In the genomic region with DNA sequence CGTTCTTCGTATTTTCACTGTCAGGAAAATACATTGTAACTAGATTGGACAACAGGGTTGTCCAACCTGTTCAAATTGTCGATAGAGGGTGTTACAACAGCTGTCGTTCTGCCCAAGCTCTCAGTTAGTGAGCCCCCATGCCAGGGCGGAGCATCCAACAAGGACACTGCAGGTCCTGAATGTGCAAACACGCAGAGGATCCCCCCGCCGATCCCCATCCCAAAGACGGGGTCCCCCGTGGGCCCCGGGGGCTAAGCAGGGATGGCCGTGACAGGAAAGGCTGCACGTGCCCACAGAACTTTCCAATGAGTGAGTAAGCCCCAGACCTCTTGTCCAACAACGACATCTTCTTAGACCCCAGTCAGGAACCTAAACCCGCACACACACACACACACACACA, we compare ENCODE assay signal across 15 cellular contexts.
DNase-seq lines count a peak whose midpoint lies in the region; ATAC-seq and TF ChIP-seq lines count a peak whose summit lies in the region.
"Had no signal": no experiment of that assay in that cellular context is flagged by ENCODE, and none has a peak within 500 bp of the region (broad histone marks: within the 10 kb centered on the region; RNA-seq: fewer than 3 reads in every experiment).

No MANE protein-coding gene starts in this region.

- in situ Hi-C loops in IMR-90 (cut with MboI; ENCODE audit: low sequenced_read_pairs), result no loop called here

- POLR2A ChIA-PET in IMR-90 (lab: Charles Lee; ENCODE audit: unreplicated experiment), result no interaction called here

- WGBS in IMR-90 (ENCODE audit: extremely low coverage in 2 of 2, insufficient read length in 1 of 2), 2 experiments, result 100% methylated on average over 6 of the region's 15 CpGs; no CpG with 5 or more reads in 1 of the 2 experiments
- WGBS in endodermal cell (ENCODE audit: insufficient coverage in 1 of 2, insufficient read length in 1 of 2), 2 experiments, result 94% methylated on average over 12 to 15 of the region's 15 CpGs

- intact Hi-C loops in CD14-positive monocyte (cut with micrococcal nuclease) (no loop called here), IMR-90 (cut with micrococcal nuclease) (no loop called here), posterior vena cava (cut with DNase I) (no loop called here), left colon (cut with DNase I, micrococcal nuclease) (no loop called here)

- TF ChIP-seq CTCF in CD14-positive monocyte (IDR thresholded peaks at IDR 0.05), result no peak
- no peak for TF ChIP-seq CTCF in IMR-90 (conservative IDR thresholded peaks at IDR 0.05; ENCODE audit: low read depth, low read length)
- TF ChIP-seq CTCF in endodermal cell (conservative IDR thresholded peaks at IDR 0.05), result no peak

- H3K36me3 ChIP-seq in IMR-90 (ENCODE audit: control insufficient read depth, insufficient read depth, low read length) (no peaks in the 10 kb centered on the region), endodermal cell (ENCODE audit: control insufficient read depth, insufficient read depth, low read length) (no peaks in the 10 kb centered on the region)

- no peak overlapping the region for H3K27ac ChIP-seq in IMR-90 (ENCODE audit: insufficient read depth, low read length)
- H3K27ac ChIP-seq in endodermal cell (ENCODE audit: low read depth, low read length), result no peak overlapping the region
- H3K27ac ChIP-seq: C4-2B had no signal

- H3K27me3 Mint-ChIP-seq in CD14-positive monocyte (ENCODE audit: low read depth in 3 of 3), result peaks cover 3 to 7% (median 5%) of the 10 kb centered on the region in 3 donors
- peaks cover 19% of the 10 kb centered on the region for H3K27me3 Mint-ChIP-seq in endodermal cell (ENCODE audit: insufficient read depth)

- H3K23ac ChIP-seq in IMR-90 (ENCODE audit: low read depth, low read length), result no peak overlapping the region

- no peaks in the 10 kb centered on the region for H3K27me3 ChIP-seq in IMR-90 (ENCODE audit: control insufficient read depth, insufficient read depth, low read length)
- peaks cover 6% of the 10 kb centered on the region for H3K27me3 ChIP-seq in endodermal cell (ENCODE audit: control insufficient read depth, insufficient read depth, low read length, poor library complexity, severe bottlenecking)

- H3K4me1 Mint-ChIP-seq in CD14-positive monocyte, result no peaks in the 10 kb centered on the region
- H3K4me1 Mint-ChIP-seq in endodermal cell, result peaks cover 10% of the 10 kb centered on the region

- no peak overlapping the region for H4K8ac ChIP-seq in IMR-90 (ENCODE audit: low read depth in 2 of 2, low read length in 2 of 2)

- no peak overlapping the region for H3K27ac Mint-ChIP-seq in CD14-positive monocyte
- H3K27ac Mint-ChIP-seq in endodermal cell, result no peak overlapping the region
- H3K27ac Mint-ChIP-seq: B cell; CD8-positive, alpha-beta T cell had no signal

- H2BK15ac ChIP-seq in IMR-90 (ENCODE audit: low read depth, low read length), result no peak overlapping the region

- H3K14ac ChIP-seq in IMR-90 (replicated peaks; ENCODE audit: low read depth, low read length), result no peak overlapping the region

- no peaks in the 10 kb centered on the region for H3K79me1 ChIP-seq in IMR-90 (ENCODE audit: low read depth in 1 of 2, low read length in 2 of 2)

- no peaks in the 10 kb centered on the region for H3K9me3 Mint-ChIP-seq in CD14-positive monocyte
- H3K9me3 Mint-ChIP-seq in endodermal cell, result no peaks in the 10 kb centered on the region
- H3K9me3 Mint-ChIP-seq: CD8-positive, alpha-beta T cell had no signal

- dilution Hi-C loops in IMR-90 (cut with HindIII; ENCODE audit: low sequenced_read_pairs, unreplicated experiment), result no loop called here

- peak overlapping the region; percentile 32; the same call in 1 of the 2 replicates for H2BK120ac ChIP-seq in IMR-90 (ENCODE audit: low read depth, low read length)

- no peak for ATAC-seq in IMR-90 (ENCODE audit: low read depth)
- ATAC-seq in GM18861 (IDR thresholded peaks at IDR 0.05; ENCODE audit: unreplicated experiment), result no peak
- ATAC-seq in left colon, result no peak
- ATAC-seq: CD8-positive, alpha-beta T cell; HCT116 had no signal

- CTCF ChIA-PET in IMR-90 (lab: Yijun Ruan, JAX), result no interaction called here

- peaks cover 29% of the 10 kb centered on the region for H3K9me1 ChIP-seq in IMR-90 (ENCODE audit: insufficient read depth, low read length)

- H2BK5ac ChIP-seq in IMR-90 (ENCODE audit: low read depth, low read length, poor library complexity, severe bottlenecking), result peak overlapping the region; percentile 86

- no peak overlapping the region for H2BK20ac ChIP-seq in IMR-90 (ENCODE audit: low read depth, low read length)

- no peaks in the 10 kb centered on the region for H3K36me3 Mint-ChIP-seq in CD14-positive monocyte
- no peaks in the 10 kb centered on the region for H3K36me3 Mint-ChIP-seq in endodermal cell (ENCODE audit: low read depth)
- H3K36me3 Mint-ChIP-seq: CD8-positive, alpha-beta T cell had no signal

- no peak overlapping the region for H3K4ac ChIP-seq in IMR-90 (ENCODE audit: low read depth, low read length)

- peak overlapping the region; percentile 20; the same call in 1 of the 2 replicates for H2AK5ac ChIP-seq in IMR-90 (ENCODE audit: low read depth, low read length)

- no peak overlapping the region for H3K4me2 ChIP-seq in IMR-90 (ENCODE audit: low read depth, low read length)

- DNase-seq in CD14-positive monocyte (ENCODE audit: low spot score), result peak; percentile 8
- no peak for DNase-seq in IMR-90
- DNase-seq in endodermal cell, result peak; percentile 41
- peak; percentile 43 for DNase-seq in posterior vena cava (ENCODE audit: low spot score)
- no peak for DNase-seq in left colon
- no peak for DNase-seq in NCI-H2196 (lab: John Stamatoyannopoulos, UW; ENCODE audit: unreplicated experiment)
- DNase-seq: CD8-positive, alpha-beta T cell; COR-L47; DMS153; DMS79 treated with DMSO at 0.1 percent for 48 hours; EL had no signal

- H3K18ac ChIP-seq in IMR-90 (ENCODE audit: low read depth, low read length), result no peak overlapping the region

- H3K4me3 ChIP-seq in IMR-90 (ENCODE audit: insufficient read depth, low read depth, low read length), result no peak overlapping the region
- H3K4me3 ChIP-seq in endodermal cell (ENCODE audit: low read length), result no peak overlapping the region

- H2AK9ac ChIP-seq in IMR-90 (replicated peaks; ENCODE audit: low read depth, low read length, poor library complexity), result no peak overlapping the region

- no peak overlapping the region for H3K9ac ChIP-seq in IMR-90 (ENCODE audit: low read depth, low read length)
- H3K9ac ChIP-seq in endodermal cell (ENCODE audit: extremely low read depth, low read length, poor library complexity, severe bottlenecking), result no peak overlapping the region

- TF ChIP-seq RAD21 in IMR-90 (IDR thresholded peaks at IDR 0.05; ENCODE audit: low read length), result no peak

- no peak overlapping the region for H4K5ac ChIP-seq in IMR-90 (ENCODE audit: low read depth, low read length)

- no peak overlapping the region for H3K56ac ChIP-seq in IMR-90 (ENCODE audit: extremely low read depth, insufficient read depth, low read length)

- H3K4me1 ChIP-seq in IMR-90 (ENCODE audit: control insufficient read depth, insufficient read depth, low read length), result peaks cover 38% of the 10 kb centered on the region
- peaks cover 5% of the 10 kb centered on the region for H3K4me1 ChIP-seq in endodermal cell (ENCODE audit: control insufficient read depth, insufficient read depth, low read length)

- H4K20me1 ChIP-seq in IMR-90 (ENCODE audit: insufficient read depth, low read length), result no peaks in the 10 kb centered on the region; the same call in 1 of the 2 replicates

- H3K4me3 Mint-ChIP-seq in CD14-positive monocyte (no peak overlapping the region), endodermal cell (no peak overlapping the region)
- H3K4me3 Mint-ChIP-seq: B cell; CD8-positive, alpha-beta T cell had no signal

- H2AFZ ChIP-seq in IMR-90 (replicated peaks; ENCODE audit: low read length, poor library complexity), result no peak overlapping the region

- H4K91ac ChIP-seq in IMR-90 (ENCODE audit: insufficient read depth, low read depth, low read length), result no peak overlapping the region

- TF ChIP-seq POLR2A in IMR-90 (IDR thresholded peaks at IDR 0.05; ENCODE audit: low read depth, low read length), result no peak

- BruUV-seq in IMR-90 (replicated peaks; lab: Mats Ljungman, UMichigan), result no TSS peak

- H3K9me3 ChIP-seq in IMR-90 (ENCODE audit: control insufficient read depth, insufficient read depth, low read length) (no peaks in the 10 kb centered on the region), endodermal cell (ENCODE audit: control insufficient read depth, low read length) (no peaks in the 10 kb centered on the region)

TF ChIP-seq in IMR-90, 13 proteins besides CTCF, POLR2A, EP300 and RAD21:
- TF ChIP-seq NFE2L2 (IDR thresholded peaks at IDR 0.05; ENCODE audit: low read depth, low read length), result no peak
- no peak for TF ChIP-seq RCOR1 (IDR thresholded peaks at IDR 0.05; ENCODE audit: insufficient replicate concordance, low read length)
- no peak for TF ChIP-seq CHD1 (IDR thresholded peaks at IDR 0.05; ENCODE audit: low read depth, low read length)
- no peak for TF ChIP-seq MAZ (IDR thresholded peaks at IDR 0.05; ENCODE audit: borderline replicate concordance, low read depth, low read length)
- TF ChIP-seq, protein P1, sequence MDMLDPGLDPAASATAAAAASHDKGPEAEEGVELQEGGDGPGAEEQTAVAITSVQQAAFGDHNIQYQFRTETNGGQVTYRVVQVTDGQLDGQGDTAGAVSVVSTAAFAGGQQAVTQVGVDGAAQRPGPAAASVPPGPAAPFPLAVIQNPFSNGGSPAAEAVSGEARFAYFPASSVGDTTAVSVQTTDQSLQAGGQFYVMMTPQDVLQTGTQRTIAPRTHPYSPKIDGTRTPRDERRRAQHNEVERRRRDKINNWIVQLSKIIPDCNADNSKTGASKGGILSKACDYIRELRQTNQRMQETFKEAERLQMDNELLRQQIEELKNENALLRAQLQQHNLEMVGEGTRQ (IDR thresholded peaks at IDR 0.05; ENCODE audit: low read depth, low read length), result no peak
- TF ChIP-seq, protein P2, sequence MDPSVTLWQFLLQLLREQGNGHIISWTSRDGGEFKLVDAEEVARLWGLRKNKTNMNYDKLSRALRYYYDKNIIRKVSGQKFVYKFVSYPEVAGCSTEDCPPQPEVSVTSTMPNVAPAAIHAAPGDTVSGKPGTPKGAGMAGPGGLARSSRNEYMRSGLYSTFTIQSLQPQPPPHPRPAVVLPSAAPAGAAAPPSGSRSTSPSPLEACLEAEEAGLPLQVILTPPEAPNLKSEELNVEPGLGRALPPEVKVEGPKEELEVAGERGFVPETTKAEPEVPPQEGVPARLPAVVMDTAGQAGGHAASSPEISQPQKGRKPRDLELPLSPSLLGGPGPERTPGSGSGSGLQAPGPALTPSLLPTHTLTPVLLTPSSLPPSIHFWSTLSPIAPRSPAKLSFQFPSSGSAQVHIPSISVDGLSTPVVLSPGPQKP (IDR thresholded peaks at IDR 0.05; ENCODE audit: borderline replicate concordance, low read depth, low read length), result no peak
- TF ChIP-seq RFX5 (IDR thresholded peaks at IDR 0.05; ENCODE audit: low read depth, low read length), result no peak
- TF ChIP-seq CEBPB (IDR thresholded peaks at IDR 0.05; ENCODE audit: low read depth, low read length), result no peak

Comparison
In these comparisons a context has a peak if more than half of its experiments do, and no peak if none do; other contexts are left out.
1. DNase-seq: peak in CD14-positive monocyte (single experiment), endodermal cell (single experiment) and posterior vena cava (single experiment); none in IMR-90 (single experiment), left colon (0 of 2) and NCI-H2196 (single experiment).